8 cellular contexts compared by ENCODE assay signal in the genomic region with DNA sequence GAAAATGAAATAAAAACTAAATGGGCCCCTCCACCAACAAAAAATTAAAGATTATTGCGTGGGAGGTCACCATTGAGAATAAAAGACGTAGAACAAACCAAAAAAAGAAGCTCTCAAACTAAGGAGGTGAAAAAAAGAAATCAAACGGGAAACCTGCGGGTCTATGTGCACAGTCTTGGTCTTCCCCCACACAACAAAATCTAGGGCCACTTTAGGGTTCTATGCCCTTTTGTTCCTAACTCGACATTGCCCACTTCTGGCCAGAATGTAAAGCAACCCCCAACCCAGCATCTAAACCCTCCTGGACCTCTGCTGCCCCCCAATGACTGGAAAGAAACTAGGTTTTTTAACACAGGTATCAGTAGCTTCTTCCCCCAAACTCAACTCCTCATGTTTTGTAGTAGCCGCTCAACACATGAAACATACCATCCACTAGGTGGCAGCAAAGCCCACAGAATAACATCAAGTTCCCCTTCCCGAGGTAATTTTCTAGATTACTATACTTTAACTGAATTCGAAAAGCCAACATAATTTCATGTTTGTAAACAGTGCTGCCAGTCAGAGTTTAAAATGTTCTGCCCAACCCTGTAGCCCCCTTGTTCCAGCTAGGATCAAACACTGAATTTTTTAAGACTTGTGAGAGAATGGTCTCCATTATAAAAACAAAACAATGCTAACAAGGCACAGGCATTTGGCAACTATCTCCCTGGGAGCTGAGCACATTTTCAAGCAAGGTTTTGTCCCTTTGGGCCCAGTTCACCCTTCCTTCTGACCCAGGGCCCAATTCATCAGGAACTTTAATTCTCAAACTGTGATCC. TPM values are rescaled to one million over a fixed set of nuclear protein-coding genes. Genes with fewer than 3 reads are reported as not detected.
DNase-seq lines count a peak whose midpoint lies in the region; ATAC-seq and TF ChIP-seq lines count a peak whose summit lies in the region.

No MANE protein-coding gene starts in this region.

- H3K27ac ChIP-seq in HUES6 (ENCODE audit: low read depth, low read length), result peak overlapping the region; percentile 28

- H3K36me3 ChIP-seq in HUES6 (ENCODE audit: control insufficient read depth, insufficient read depth, low read length) (peaks cover 63% of the 10 kb centered on the region), mucosa of descending colon (ENCODE audit: low read depth) (peaks cover 9% of the 10 kb centered on the region)

- DNase-seq in DMS53 (lab: John Stamatoyannopoulos, UW) (peak; percentile 85), NOMO-1 treated with DMSO at 0.1 percent for 48 hours (lab: John Stamatoyannopoulos, UW; ENCODE audit: unreplicated experiment) (peak; percentile 88), endothelial cell (ENCODE audit: low spot score) (peak; percentile 74), mucosa of descending colon (peak in 1 of 3 donors; percentile 92)
- DNase-seq in activated CD8-positive, alpha-beta memory T cell treated with anti-CD3 and anti-CD28 coated beads for 24 hours, result peak; percentile 84
- DNase-seq in stimulated activated naive CD4-positive, alpha-beta T cell treated with Interleukin-2 at 50 U/mL for 16 hours (lab: John Stamatoyannopoulos, UW), result peak; percentile 79

- H3K36me3 Mint-ChIP-seq in endothelial cell (ENCODE audit: low read depth, unreplicated experiment), result peaks cover 16% of the 10 kb centered on the region

- no peaks in the 10 kb centered on the region for H3K9me3 Mint-ChIP-seq in endothelial cell (ENCODE audit: unreplicated experiment)

- H3K27me3 ChIP-seq in HUES6 (ENCODE audit: control insufficient read depth, insufficient read depth, low read length), result no peaks in the 10 kb centered on the region

- intact Hi-C loops in mucosa of descending colon (cut with DNase I, micrococcal nuclease), result no loop called here

- H3K27ac Mint-ChIP-seq in endothelial cell (ENCODE audit: unreplicated experiment), result peak overlapping the region; percentile 81

- no peak overlapping the region for H3K4me3 Mint-ChIP-seq in endothelial cell (ENCODE audit: unreplicated experiment)

- H3K9me3 ChIP-seq in HUES6 (ENCODE audit: control insufficient read depth, insufficient read depth, low read depth, low read length) (no peaks in the 10 kb centered on the region), mucosa of descending colon (no peaks in the 10 kb centered on the region)

- H3K4me1 Mint-ChIP-seq in endothelial cell (ENCODE audit: unreplicated experiment), result peaks cover 7% of the 10 kb centered on the region

- ATAC-seq in GM21526 (IDR thresholded peaks at IDR 0.05; ENCODE audit: low FRiP score, unreplicated experiment) (peak; percentile 66), mucosa of descending colon (peak; percentile 93)

- peak overlapping the region; percentile 16 for H3K9ac ChIP-seq in HUES6 (ENCODE audit: low read length)

- H3K4me3 ChIP-seq in HUES6 (ENCODE audit: low read depth, low read length), result no peak overlapping the region
- no peak overlapping the region for H3K4me3 ChIP-seq in mucosa of descending colon

- TF ChIP-seq CTCF in endothelial cell (IDR thresholded peaks at IDR 0.05; ENCODE audit: unreplicated experiment) (peak; percentile 98), mucosa of descending colon (IDR thresholded peaks at IDR 0.05) (peak; percentile 34)

- peaks cover 11% of the 10 kb centered on the region; the same call in 1 of the 2 replicates for H3K4me1 ChIP-seq in HUES6 (ENCODE audit: control insufficient read depth, insufficient read depth, low read length)
- H3K4me1 ChIP-seq in mucosa of descending colon (ENCODE audit: low read depth), result peaks cover 3% of the 10 kb centered on the region

- H3K27me3 Mint-ChIP-seq in endothelial cell (ENCODE audit: unreplicated experiment), result peaks cover 2% of the 10 kb centered on the region

RNA-seq across cellular contexts. Expression of gene DAD1, which starts 18.7 kb away (rescaled TPM):
- 250 TPM for total RNA-seq in endothelial cell (ENCODE audit: unreplicated experiment)
- total RNA-seq in mucosa of descending colon, result 100 to 1,000 TPM; 124 to 148 (median 140) TPM

RNA-seq across cellular contexts. Expression of gene ABHD4, which starts 27.8 kb away (rescaled TPM):
- 77.7 TPM for total RNA-seq in endothelial cell (ENCODE audit: unreplicated experiment)
- 10 to 100 TPM; 19.3 to 28.4 (median 26.3) TPM for total RNA-seq in mucosa of descending colon
